Comparison of ENCODE assay signal across 14 cellular contexts in the genomic region with DNA sequence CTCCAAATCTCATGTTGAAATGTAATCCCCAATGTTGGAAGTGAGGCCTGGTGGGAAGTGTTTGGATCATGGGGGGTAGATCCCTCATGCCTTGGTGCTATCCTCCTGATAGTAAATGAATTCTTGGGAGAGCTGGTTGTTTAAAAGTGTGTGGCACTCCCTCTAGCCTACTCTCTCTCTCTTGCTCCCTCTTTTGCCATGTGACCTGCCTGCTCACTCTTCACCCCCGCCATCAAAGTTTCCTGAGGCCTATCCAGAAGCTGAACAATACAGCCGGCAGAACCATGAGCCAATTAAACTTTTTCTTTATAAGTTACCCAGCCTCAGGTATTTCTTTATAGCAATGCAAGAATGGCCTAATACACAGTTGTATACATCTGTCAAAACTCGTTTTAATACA.
DNase-seq lines count a peak whose midpoint lies in the region; ATAC-seq and TF ChIP-seq lines count a peak whose summit lies in the region.
"Had no signal": no experiment of that assay in that cellular context is flagged by ENCODE, and none has a peak within 500 bp of the region (broad histone marks: within the 10 kb centered on the region; RNA-seq: fewer than 3 reads in every experiment).

No MANE protein-coding gene starts in this region.

- H3K27me3 Mint-ChIP-seq in activated naive CD8-positive, alpha-beta T cell: no peaks in the 10 kb centered on the region
- peaks cover 1% of the 10 kb centered on the region for H3K27me3 Mint-ChIP-seq in activated naive CD8-positive, alpha-beta T cell treated with anti-CD3 and anti-CD28 coated beads, Interleukin-2, amount 50 U/mL, for 24 hours
- no peaks in the 10 kb centered on the region for H3K27me3 Mint-ChIP-seq in neural progenitor cell (ENCODE audit: insufficient read depth, low read depth)
- peaks cover 4% of the 10 kb centered on the region for H3K27me3 Mint-ChIP-seq in activated T-helper 17 cell treated with anti-CD3 and anti-CD28 coated beads, Interleukin-2, amount 50 U/mL, for 72 hours

- H3K4me3 ChIP-seq in neural progenitor cell: no peak overlapping the region
- H3K4me3 ChIP-seq: BLaER1 had no signal

- peak overlapping the region; percentile 23 for H3K27ac Mint-ChIP-seq in activated naive CD8-positive, alpha-beta T cell
- no peak overlapping the region for H3K27ac Mint-ChIP-seq in activated naive CD8-positive, alpha-beta T cell treated with anti-CD3 and anti-CD28 coated beads, Interleukin-2, amount 50 U/mL, for 24 hours
- no peak overlapping the region for H3K27ac Mint-ChIP-seq in neural progenitor cell
- H3K27ac Mint-ChIP-seq in activated T-helper 17 cell treated with anti-CD3 and anti-CD28 coated beads, Interleukin-2, amount 50 U/mL, for 72 hours: no peak overlapping the region
- H3K27ac Mint-ChIP-seq: CD8-positive, alpha-beta memory T cell; IgD-negative memory B cell had no signal

- peaks cover 13% of the 10 kb centered on the region for H3K36me3 Mint-ChIP-seq in activated naive CD8-positive, alpha-beta T cell
- H3K36me3 Mint-ChIP-seq in activated naive CD8-positive, alpha-beta T cell treated with anti-CD3 and anti-CD28 coated beads, Interleukin-2, amount 50 U/mL, for 24 hours (ENCODE audit: low read depth): peaks cover 1% of the 10 kb centered on the region
- peaks cover 41% of the 10 kb centered on the region for H3K36me3 Mint-ChIP-seq in neural progenitor cell
- peaks cover 20% of the 10 kb centered on the region for H3K36me3 Mint-ChIP-seq in activated T-helper 17 cell treated with anti-CD3 and anti-CD28 coated beads, Interleukin-2, amount 50 U/mL, for 72 hours (ENCODE audit: low read depth)

- H3K79me2 ChIP-seq in neural progenitor cell (ENCODE audit: low read depth): no peaks in the 10 kb centered on the region

- ATAC-seq in activated naive CD8-positive, alpha-beta T cell treated with anti-CD3 and anti-CD28 coated beads, Interleukin-2, amount 50 U/mL, for 24 hours: no peak
- ATAC-seq in HG03439 (IDR thresholded peaks at IDR 0.05; ENCODE audit: unreplicated experiment): no peak
- no peak for ATAC-seq in activated T-helper 17 cell treated with anti-CD3 and anti-CD28 coated beads, Interleukin-2, amount 50 U/mL, for 72 hours (replicated peaks)
- ATAC-seq in HG02973 (IDR thresholded peaks at IDR 0.05; ENCODE audit: unreplicated experiment): no peak

- no peaks in the 10 kb centered on the region for H3K4me1 Mint-ChIP-seq in activated naive CD8-positive, alpha-beta T cell (ENCODE audit: low read depth)
- H3K4me1 Mint-ChIP-seq in activated naive CD8-positive, alpha-beta T cell treated with anti-CD3 and anti-CD28 coated beads, Interleukin-2, amount 50 U/mL, for 24 hours: no peaks in the 10 kb centered on the region
- no peaks in the 10 kb centered on the region for H3K4me1 Mint-ChIP-seq in neural progenitor cell
- H3K4me1 Mint-ChIP-seq in activated T-helper 17 cell treated with anti-CD3 and anti-CD28 coated beads, Interleukin-2, amount 50 U/mL, for 72 hours: no peaks in the 10 kb centered on the region
- H3K4me1 Mint-ChIP-seq: CD8-positive, alpha-beta memory T cell; IgD-negative memory B cell had no signal

- no peak for TF ChIP-seq CTCF in neural progenitor cell (IDR thresholded peaks at IDR 0.05)

- no peak overlapping the region for H3K9ac ChIP-seq in neural progenitor cell
- H3K9ac ChIP-seq: BLaER1 had no signal

- no peaks in the 10 kb centered on the region for H3K9me3 ChIP-seq in neural progenitor cell (ENCODE audit: low read depth)
- H3K9me3 ChIP-seq: BLaER1 had no signal

- H2AFZ ChIP-seq in neural progenitor cell (replicated peaks): no peak overlapping the region

- no peaks in the 10 kb centered on the region for H3K9me3 Mint-ChIP-seq in activated naive CD8-positive, alpha-beta T cell (ENCODE audit: low read depth)
- H3K9me3 Mint-ChIP-seq in activated naive CD8-positive, alpha-beta T cell treated with anti-CD3 and anti-CD28 coated beads, Interleukin-2, amount 50 U/mL, for 24 hours: no peaks in the 10 kb centered on the region
- no peaks in the 10 kb centered on the region for H3K9me3 Mint-ChIP-seq in neural progenitor cell
- no peaks in the 10 kb centered on the region for H3K9me3 Mint-ChIP-seq in activated T-helper 17 cell treated with anti-CD3 and anti-CD28 coated beads, Interleukin-2, amount 50 U/mL, for 72 hours
- H3K9me3 Mint-ChIP-seq: CD8-positive, alpha-beta memory T cell; IgD-negative memory B cell had no signal

- DNase-seq in activated naive CD8-positive, alpha-beta T cell treated with anti-CD3 and anti-CD28 coated beads, Interleukin-2, amount 50 U/mL, for 24 hours: no peak
- peak; percentile 15 for DNase-seq in iPS-NIHi11 (ENCODE audit: low spot score)
- peak; percentile 20 for DNase-seq in neural progenitor cell (ENCODE audit: low spot score)
- DNase-seq: 8988T; AML-193; CD8-positive, alpha-beta memory T cell; DMS53; H7 had no signal

- peaks cover 11% of the 10 kb centered on the region for H3K36me3 ChIP-seq in neural progenitor cell

- H3F3A ChIP-seq in neural progenitor cell (ENCODE audit: low read depth): peaks cover 5% of the 10 kb centered on the region

- H4K20me1 ChIP-seq in neural progenitor cell (ENCODE audit: low read depth): no peaks in the 10 kb centered on the region
- H4K20me1 ChIP-seq: BLaER1 had no signal

- H3K4me2 ChIP-seq in neural progenitor cell: no peak overlapping the region
- H3K4me2 ChIP-seq: BLaER1 had no signal

- H3K4me3 Mint-ChIP-seq in activated naive CD8-positive, alpha-beta T cell: no peak overlapping the region
- no peak overlapping the region for H3K4me3 Mint-ChIP-seq in activated naive CD8-positive, alpha-beta T cell treated with anti-CD3 and anti-CD28 coated beads, Interleukin-2, amount 50 U/mL, for 24 hours
- H3K4me3 Mint-ChIP-seq in neural progenitor cell: no peak overlapping the region
- H3K4me3 Mint-ChIP-seq in activated T-helper 17 cell treated with anti-CD3 and anti-CD28 coated beads, Interleukin-2, amount 50 U/mL, for 72 hours: no peak overlapping the region
- H3K4me3 Mint-ChIP-seq: CD8-positive, alpha-beta memory T cell; IgD-negative memory B cell had no signal

- peaks cover 8% of the 10 kb centered on the region for H3K4me1 ChIP-seq in neural progenitor cell
- H3K4me1 ChIP-seq: BLaER1 had no signal

- no peak overlapping the region for H3K27ac ChIP-seq in neural progenitor cell
- H3K27ac ChIP-seq: BLaER1 had no signal

- no peaks in the 10 kb centered on the region for H3K27me3 ChIP-seq in neural progenitor cell
- H3K27me3 ChIP-seq: BLaER1 had no signal
